Comparison of ENCODE assay signal across 1 cellular context in the genomic region with DNA sequence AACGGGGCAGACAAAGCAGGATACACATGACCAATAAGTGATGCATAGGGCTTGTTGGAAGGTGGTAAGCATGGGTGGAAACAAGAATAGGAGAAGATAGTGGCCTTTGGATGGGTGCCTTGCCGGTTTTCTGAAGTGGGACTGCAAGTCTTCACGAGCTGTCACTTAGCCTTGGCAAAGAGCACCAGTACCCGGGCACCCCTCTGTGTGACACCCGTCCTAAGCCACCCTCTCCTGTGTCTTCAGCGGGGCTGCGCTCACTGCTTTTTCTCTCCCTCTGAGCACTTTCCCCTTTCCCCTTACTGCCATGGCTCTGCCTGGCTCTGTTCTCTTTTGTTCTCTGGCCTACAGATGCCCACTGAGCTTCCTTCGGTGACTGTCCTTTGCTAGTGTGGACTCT.
TF ChIP-seq lines count a peak whose summit lies in the region.

No MANE protein-coding gene starts in this region.

TF ChIP-seq in IMR-90, 13 proteins besides CTCF, POLR2A, EP300 and RAD21 (continued from another document):
- no peak for TF ChIP-seq NFE2L2 (IDR thresholded peaks at IDR 0.05; ENCODE audit: low read depth, low read length)
